In genomic region chr6:148866657-148867268, GRCh38 we compare ENCODE assay signal across 8 cellular contexts.
DNase-seq lines count a peak whose midpoint lies in the region; ATAC-seq and TF ChIP-seq lines count a peak whose summit lies in the region.
"Had no signal": no experiment of that assay in that cellular context is flagged by ENCODE, and none has a peak within 500 bp of the region (broad histone marks: within the 10 kb centered on the region; RNA-seq: fewer than 3 reads in every experiment).

No MANE protein-coding gene starts in this region.

- H4K20me1 ChIP-seq in neural progenitor cell (ENCODE audit: low read depth): peaks cover 8% of the 10 kb centered on the region

- no peak overlapping the region for H3K4me3 Mint-ChIP-seq in neural progenitor cell

- peaks cover 82% of the 10 kb centered on the region for H3K79me2 ChIP-seq in neural progenitor cell (ENCODE audit: low read depth)

- peak overlapping the region; percentile 5 for H3K27ac Mint-ChIP-seq in neural progenitor cell

- H3K36me3 Mint-ChIP-seq in neural progenitor cell: peaks cover 15% of the 10 kb centered on the region

- H3K27me3 Mint-ChIP-seq in neural progenitor cell (ENCODE audit: insufficient read depth, low read depth): no peaks in the 10 kb centered on the region

- CTCF ChIA-PET in HEK293T (lab: Yijun Ruan, JAX): interaction anchor here (0.6 kb wide), 1 partner anchor 31 kb away, joined by 3 read pairs; no protein-coding TSS in a partner anchor

- peaks cover 19% of the 10 kb centered on the region for H3K9me3 Mint-ChIP-seq in neural progenitor cell

- H3K4me2 ChIP-seq in neural progenitor cell: no peak overlapping the region

- no peak for TF ChIP-seq CTCF in neural progenitor cell (IDR thresholded peaks at IDR 0.05)

- H3K4me1 Mint-ChIP-seq in neural progenitor cell: peaks cover 56% of the 10 kb centered on the region

- peaks cover 15% of the 10 kb centered on the region for H3F3A ChIP-seq in neural progenitor cell (ENCODE audit: low read depth)

- H2AFZ ChIP-seq in neural progenitor cell (replicated peaks): no peak overlapping the region

- no peaks in the 10 kb centered on the region for H3K36me3 ChIP-seq in neural progenitor cell
- H3K36me3 ChIP-seq: spleen had no signal

- no peak overlapping the region for H3K9ac ChIP-seq in neural progenitor cell

- no peak for DNase-seq in HEK293T (ENCODE audit: extremely low spot score)
- no peak for DNase-seq in neural progenitor cell (ENCODE audit: low spot score)
- no peak for DNase-seq in T-helper 1 cell
- no peak for DNase-seq in SHP77 (lab: John Stamatoyannopoulos, UW)
- DNase-seq in NCI-H2029 treated with DMSO at 0.1 percent for 48 hours (lab: John Stamatoyannopoulos, UW): no peak
- DNase-seq: spleen had no signal

- H3K27ac ChIP-seq in neural progenitor cell: no peak overlapping the region

- H3K4me3 ChIP-seq in neural progenitor cell: no peak overlapping the region
- H3K4me3 ChIP-seq: spleen had no signal

- POLR2A ChIA-PET in HEK293T (lab: Yijun Ruan, JAX): no interaction called here

- no peaks in the 10 kb centered on the region for H3K9me3 ChIP-seq in neural progenitor cell (ENCODE audit: low read depth)
- H3K9me3 ChIP-seq: spleen had no signal

- H3K4me1 ChIP-seq in neural progenitor cell: peaks cover 36% of the 10 kb centered on the region

- peak; percentile 95 for ATAC-seq in GM19035 (IDR thresholded peaks at IDR 0.05; ENCODE audit: unreplicated experiment)
- ATAC-seq in HG03439 (IDR thresholded peaks at IDR 0.05; ENCODE audit: unreplicated experiment): peak; percentile 74

- H3K27me3 ChIP-seq in neural progenitor cell: no peaks in the 10 kb centered on the region
- H3K27me3 ChIP-seq: spleen had no signal

TF ChIP-seq in HEK293T, 16 proteins besides CTCF, POLR2A, EP300 and RAD21:
- peak; percentile 69 for TF ChIP-seq ZNF384 (IDR thresholded peaks at IDR 0.05)
- TF ChIP-seq SUZ12 (IDR thresholded peaks at IDR 0.05): no peak
- TF ChIP-seq, protein P1, sequence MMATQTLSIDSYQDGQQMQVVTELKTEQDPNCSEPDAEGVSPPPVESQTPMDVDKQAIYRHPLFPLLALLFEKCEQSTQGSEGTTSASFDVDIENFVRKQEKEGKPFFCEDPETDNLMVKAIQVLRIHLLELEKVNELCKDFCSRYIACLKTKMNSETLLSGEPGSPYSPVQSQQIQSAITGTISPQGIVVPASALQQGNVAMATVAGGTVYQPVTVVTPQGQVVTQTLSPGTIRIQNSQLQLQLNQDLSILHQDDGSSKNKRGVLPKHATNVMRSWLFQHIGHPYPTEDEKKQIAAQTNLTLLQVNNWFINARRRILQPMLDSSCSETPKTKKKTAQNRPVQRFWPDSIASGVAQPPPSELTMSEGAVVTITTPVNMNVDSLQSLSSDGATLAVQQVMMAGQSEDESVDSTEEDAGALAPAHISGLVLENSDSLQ (IDR thresholded peaks at IDR 0.05): peak; percentile 40; the same call in 1 of the 2 replicates
